In the genomic region with DNA sequence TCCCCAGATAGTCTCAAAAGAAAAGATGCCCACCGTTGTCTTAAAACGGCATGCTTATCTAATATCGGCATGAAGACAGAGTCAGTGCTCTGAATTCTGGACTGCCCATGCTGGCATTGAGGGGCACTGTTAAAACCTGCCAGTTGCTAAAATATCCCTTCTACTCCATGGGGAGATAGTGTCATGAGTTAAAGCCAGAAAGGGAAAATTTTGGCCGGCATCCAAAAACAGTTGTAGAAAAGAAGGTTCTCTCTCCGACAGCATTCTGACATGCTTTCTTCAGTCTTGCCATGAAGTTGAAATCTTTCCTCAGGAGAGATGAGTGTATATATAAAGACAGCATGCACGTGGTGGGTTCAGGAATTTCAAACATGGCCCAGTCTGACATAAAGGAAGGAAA, we compare ENCODE assay signal across 22 cellular contexts.
"Had no signal": no experiment of that assay in that cellular context is flagged by ENCODE, and none has a peak within 500 bp of the region (broad histone marks: within the 10 kb centered on the region; RNA-seq: fewer than 3 reads in every experiment).

No MANE protein-coding gene starts in this region.

- H3K36me3 ChIP-seq: esophagus squamous epithelium, prostate gland, spleen, stomach had no signal

- H3K4me1 ChIP-seq: foreskin keratinocyte, parathyroid adenoma, prostate gland, spleen, stomach had no signal

- H3K4me3 ChIP-seq: coronary artery, esophagus squamous epithelium, prostate gland, spleen, stomach had no signal

- H3K27ac Mint-ChIP-seq: naive thymus-derived CD4-positive, alpha-beta T cell; stimulated activated naive B cell treated with anti-CD40 and anti-IgM and Interleukin-4, amounts not matched to agents 10 μg/mL and 1 μg/mL and 100 μg/mL, for 72 hours had no signal

- H3K9me3 Mint-ChIP-seq: nephron progenitor cell had no signal

- H3K27me3 ChIP-seq: esophagus squamous epithelium, spleen, stomach had no signal

- H3K27me3 Mint-ChIP-seq: naive thymus-derived CD4-positive, alpha-beta T cell; stimulated activated naive B cell treated with anti-CD40 and anti-IgM and Interleukin-4, amounts not matched to agents 10 μg/mL and 1 μg/mL and 100 μg/mL, for 72 hours had no signal

- H3K36me3 Mint-ChIP-seq: naive thymus-derived CD4-positive, alpha-beta T cell; stimulated activated naive B cell treated with anti-CD40 and anti-IgM and Interleukin-4, amounts not matched to agents 10 μg/mL and 1 μg/mL and 100 μg/mL, for 72 hours had no signal

- H3K4me3 Mint-ChIP-seq: naive thymus-derived CD4-positive, alpha-beta T cell; nephron progenitor cell; stimulated activated naive B cell treated with anti-CD40 and anti-IgM and Interleukin-4, amounts not matched to agents 10 μg/mL and 1 μg/mL and 100 μg/mL, for 72 hours had no signal

- H3K27ac ChIP-seq: coronary artery, epithelial cell of prostate, esophagus squamous epithelium, foreskin keratinocyte, parathyroid adenoma, prostate gland, spleen, stomach had no signal

- H3K9me3 ChIP-seq: esophagus squamous epithelium, prostate gland, spleen, stomach had no signal

- H3K9ac ChIP-seq: parathyroid adenoma had no signal

- DNase-seq: cerebellar nuclear complex; effector memory CD4-positive, alpha-beta T cell; esophagus squamous epithelium; foreskin keratinocyte; kidney; left colon; left ventricle myocardium superior; naive thymus-derived CD4-positive, alpha-beta T cell; nephron progenitor cell; spleen; stimulated activated CD4-positive, alpha-beta T cell treated with anti-CD3 and anti-CD28 coated beads, Interleukin-15, amount 100 ng/mL, for 24 hours; stimulated activated CD4-positive, alpha-beta T cell treated with anti-CD3 and anti-CD28 coated beads, Interleukin-1b, Interleukin-23, amount 100 ng/mL, for 48 hours; stimulated activated CD4-positive, alpha-beta T cell treated with anti-CD3 and anti-CD28 coated beads, Interleukin-4, amount 100 ng/mL, for 4 hours; stimulated activated naive B cell treated with anti-CD40 and anti-IgM and Interleukin-4, amounts not matched to agents 10 μg/mL and 1 μg/mL and 100 μg/mL, for 72 hours; stomach; substantia nigra; trophoblast cell had no signal

- ATAC-seq: foreskin keratinocyte; left colon; left ventricle myocardium superior; naive thymus-derived CD4-positive, alpha-beta T cell; sciatic nerve; stimulated activated naive B cell treated with anti-CD40 and anti-IgM and Interleukin-4, amounts not matched to agents 10 μg/mL and 1 μg/mL and 100 μg/mL, for 72 hours had no signal

- H3K4me1 Mint-ChIP-seq: naive thymus-derived CD4-positive, alpha-beta T cell; nephron progenitor cell; stimulated activated naive B cell treated with anti-CD40 and anti-IgM and Interleukin-4, amounts not matched to agents 10 μg/mL and 1 μg/mL and 100 μg/mL, for 72 hours had no signal
